7 cellular contexts compared by ENCODE assay signal in genomic region chr6:138455746-138456392, GRCh38. TPM values are rescaled to one million over a fixed set of nuclear protein-coding genes. Genes with fewer than 3 reads are reported as not detected.
DNase-seq lines count a peak whose midpoint lies in the region; ATAC-seq, FAIRE-seq and TF ChIP-seq lines count a peak whose summit lies in the region.

No MANE protein-coding gene starts in this region.

- H3K9ac ChIP-seq in MM.1S (ENCODE audit: low read length) (no peak overlapping the region), mammary epithelial cell (ENCODE audit: insufficient read depth, low read length) (peak overlapping the region; percentile 65)

- intact Hi-C loops in mammary epithelial cell (cut with micrococcal nuclease) = loop anchor here (1.0 kb wide), 3 partner anchors 9 to 37 kb away; no protein-coding TSS in a partner anchor

- H3K4me1 ChIP-seq in MM.1S (ENCODE audit: low read length) (peaks cover 8% of the 10 kb centered on the region), mammary epithelial cell (ENCODE audit: insufficient read depth, low read length) (peaks cover 29% of the 10 kb centered on the region)

- peak; percentile 95 for ATAC-seq in GM18517 (IDR thresholded peaks at IDR 0.05; ENCODE audit: unreplicated experiment)

- FAIRE-seq in H54 (lab: Jason Lieb, UNC) = peak; percentile 60

- dilution Hi-C loops in mammary epithelial cell (cut with HindIII; ENCODE audit: low sequenced_read_pairs) = no loop called here

- TF ChIP-seq CTCF in MM.1S (IDR thresholded peaks at IDR 0.05; ENCODE audit: low read length) (no peak), mammary epithelial cell (conservative IDR thresholded peaks at IDR 0.05 in 1 of 2, IDR thresholded peaks at IDR 0.05 in 1 of 2; ENCODE audit: extremely low read depth in 1 of 2, insufficient read depth in 1 of 2, low read depth in 1 of 2, low read length in 2 of 2) (no peak)

- peak overlapping the region; percentile 73 for H3K4me2 ChIP-seq in MM.1S (ENCODE audit: low read depth, low read length)
- H3K4me2 ChIP-seq in mammary epithelial cell (ENCODE audit: insufficient read depth, low read depth, low read length) = peak overlapping the region; percentile 61

- peak overlapping the region; percentile 36; the same call in 1 of the 2 replicates for H3K27ac ChIP-seq in MM.1S (ENCODE audit: low read length)
- peak overlapping the region; percentile 96 for H3K27ac ChIP-seq in mammary epithelial cell (ENCODE audit: insufficient read depth, low read depth, low read length)
- peak overlapping the region in 14 of 21 experiments; percentile 0 to 78 (median 48) for H3K27ac ChIP-seq in skin epidermis

- TSS peak; percentile 74 for BruUV-seq in mammary epithelial cell (replicated peaks; lab: Mats Ljungman, UMichigan)

- H2AFZ ChIP-seq in MM.1S (ENCODE audit: low read length) = 0 out of 2 replicates have a peak overlapping the region, but pooled peaks have one; percentile 17
- H2AFZ ChIP-seq in mammary epithelial cell (ENCODE audit: low read depth, low read length) = no peak overlapping the region

- H3F3A ChIP-seq in MM.1S (ENCODE audit: insufficient read depth, low read length) = peaks cover 9% of the 10 kb centered on the region

- WGBS in mammary epithelial cell (ENCODE audit: low coverage, missing lambda C conversion rate) = 14% methylated on average over 7 of the region's 7 CpGs

- H3K9me3 ChIP-seq in MM.1S (replicated peaks; ENCODE audit: insufficient read depth, low read length) (no peaks in the 10 kb centered on the region), mammary epithelial cell (replicated peaks; ENCODE audit: insufficient read depth, low read length) (no peaks in the 10 kb centered on the region)

- DNase-seq in H54 (ENCODE audit: insufficient read length, low spot score) = no peak
- DNase-seq in MM.1S = peak; percentile 62
- DNase-seq in mammary epithelial cell = peak; percentile 97
- DNase-seq in OCI-M1 (lab: John Stamatoyannopoulos, UW) = no peak
- DNase-seq in GOT3 (lab: John Stamatoyannopoulos, UW) = no peak

- H3K27me3 ChIP-seq in MM.1S (replicated peaks; ENCODE audit: insufficient read depth, low read length) (no peaks in the 10 kb centered on the region), mammary epithelial cell (ENCODE audit: insufficient read depth, low read length) (no peaks in the 10 kb centered on the region)

- in situ Hi-C loops in mammary epithelial cell (cut with MboI; ENCODE audit: low sequenced_read_pairs in 2 of 2) = no loop called here

- H3K36me3 ChIP-seq in MM.1S (replicated peaks; ENCODE audit: insufficient read depth, low read length) (no peaks in the 10 kb centered on the region), mammary epithelial cell (ENCODE audit: insufficient read depth, low read length) (no peaks in the 10 kb centered on the region)

- TF ChIP-seq POLR2A in H54 (IDR thresholded peaks at IDR 0.05; ENCODE audit: low read depth, low read length) = no peak

- no peaks in the 10 kb centered on the region for H4K20me1 ChIP-seq in MM.1S (ENCODE audit: insufficient read depth, low read length)
- H4K20me1 ChIP-seq in mammary epithelial cell (ENCODE audit: insufficient read depth, low read length) = no peaks in the 10 kb centered on the region

- peak overlapping the region; percentile 35 for H3K4me3 ChIP-seq in MM.1S (ENCODE audit: low read length)
- H3K4me3 ChIP-seq in mammary epithelial cell (replicated peaks in 1 of 3; ENCODE audit: insufficient read depth in 1 of 3, low read depth in 2 of 3, low read length in 3 of 3) = peak overlapping the region in 2 of 3 experiments; percentile 13 to 15
- peak overlapping the region in 1 of 7 experiments; percentile 4 for H3K4me3 ChIP-seq in skin epidermis

- H3K79me2 ChIP-seq in MM.1S (ENCODE audit: low read length) (no peaks in the 10 kb centered on the region), mammary epithelial cell (ENCODE audit: insufficient read depth, low read length) (peaks cover 6% of the 10 kb centered on the region)

- no peaks in the 10 kb centered on the region for H3K9me2 ChIP-seq in MM.1S (replicated peaks; ENCODE audit: insufficient read depth, low read length)

- CTCF ChIA-PET in mammary epithelial cell (lab: Charles Lee; ENCODE audit: low non-redundant PET) = interaction anchor here (0.5 to 0.6 kb wide), 2 partner anchors 25 to 909 kb away, joined by 3 to 4 read pairs; no protein-coding TSS in a partner anchor

RNA-seq across cellular contexts. Expression of gene NHSL1, which starts 43.4 kb away (rescaled TPM):
- total RNA-seq in mammary epithelial cell = 10 to 100 TPM; 28.3 to 34.7 TPM
- 17.8 TPM for polyA plus RNA-seq in mammary epithelial cell
- 114 TPM for polyA minus RNA-seq in mammary epithelial cell

RNA-seq across cellular contexts. Expression of gene HEBP2, which starts 51.8 kb away (rescaled TPM):
- total RNA-seq in mammary epithelial cell = 10 to 100 TPM; 63.8 to 99.1 TPM
- 19.3 TPM for polyA plus RNA-seq in mammary epithelial cell
- 1.8 TPM for polyA minus RNA-seq in mammary epithelial cell

Comparison
In these comparisons a context has a peak if more than half of its experiments do, and no peak if none do; other contexts are left out.
1. DNase-seq: peak in MM.1S (single experiment) and mammary epithelial cell (single experiment); none in H54 (single experiment), OCI-M1 (single experiment) and GOT3 (single experiment).
2. H3K27ac ChIP-seq: peak in every context shown above with its lines; median percentile 96 in mammary epithelial cell; 48 in skin epidermis; 36 in MM.1S.